In genomic region chr11:117917591-117917990, GRCh38 we compare ENCODE assay signal across 29 cellular contexts. TPM values are rescaled to one million over a fixed set of nuclear protein-coding genes. Genes with fewer than 3 reads are reported as not detected.
"Had no signal": no experiment of that assay in that cellular context is flagged by ENCODE, and none has a peak within 500 bp of the region (broad histone marks: within the 10 kb centered on the region; RNA-seq: fewer than 3 reads in every experiment).

No MANE protein-coding gene starts in this region.

- H3K4me3 Mint-ChIP-seq: activated CD4-positive, alpha-beta T cell treated with anti-CD3 and anti-CD28 coated beads for 36 hours; activated CD8-positive, alpha-beta memory T cell treated with anti-CD3 and anti-CD28 coated beads, Interleukin-2, amount 10 ng/mL, durations not matched to agents 7 days and 5 days; activated CD8-positive, alpha-beta T cell treated with anti-CD3 and anti-CD28 coated beads, Interleukin-2, amount 10 ng/mL, durations not matched to agents 7 days and 5 days; natural killer cell; neural progenitor cell; stimulated activated naive B cell treated with anti-CD40 and anti-IgM and Interleukin-4, amounts not matched to agents 10 μg/mL and 1 μg/mL and 100 μg/mL, for 72 hours; WTC11 had no signal

- ATAC-seq: activated CD4-positive, alpha-beta T cell treated with anti-CD3 and anti-CD28 coated beads for 36 hours; activated CD8-positive, alpha-beta memory T cell treated with anti-CD3 and anti-CD28 coated beads, Interleukin-2, amount 10 ng/mL, durations not matched to agents 7 days and 5 days; activated CD8-positive, alpha-beta T cell treated with anti-CD3 and anti-CD28 coated beads, Interleukin-2, amount 10 ng/mL, durations not matched to agents 7 days and 5 days; activated naive CD4-positive, alpha-beta T cell treated with anti-CD3 and anti-CD28 coated beads, Interleukin-2, amount 50 U/mL, for 72 hours; gastroesophageal sphincter; left cardiac atrium; natural killer cell; SK-N-SH treated with all-trans-retinoic acid at 6 μM for 48 hours; stimulated activated naive B cell treated with anti-CD40 and anti-IgM and Interleukin-4, amounts not matched to agents 10 μg/mL and 1 μg/mL and 100 μg/mL, for 72 hours; WTC11 had no signal

- H3K36me3 Mint-ChIP-seq: activated CD8-positive, alpha-beta memory T cell treated with anti-CD3 and anti-CD28 coated beads, Interleukin-2, amount 10 ng/mL, durations not matched to agents 7 days and 5 days; activated naive CD4-positive, alpha-beta T cell treated with anti-CD3 and anti-CD28 coated beads, Interleukin-2, amount 50 U/mL, for 72 hours; natural killer cell; neural progenitor cell; WTC11 had no signal

- H3K27ac Mint-ChIP-seq: activated CD4-positive, alpha-beta T cell treated with anti-CD3 and anti-CD28 coated beads for 36 hours; activated CD8-positive, alpha-beta memory T cell treated with anti-CD3 and anti-CD28 coated beads, Interleukin-2, amount 10 ng/mL, durations not matched to agents 7 days and 5 days; activated CD8-positive, alpha-beta T cell treated with anti-CD3 and anti-CD28 coated beads, Interleukin-2, amount 10 ng/mL, durations not matched to agents 7 days and 5 days; activated naive CD4-positive, alpha-beta T cell treated with anti-CD3 and anti-CD28 coated beads, Interleukin-2, amount 50 U/mL, for 72 hours; activated T-helper 2 cell treated with anti-CD3 and anti-CD28 coated beads, Interferon-gamma antibody, Interleukin-2, Interleukin-4, amounts not matched to agents 10 μg/mL and 5 μg/mL and 100 μg/mL, durations not matched to agents 14 hours and 24 hours and 36 hours; natural killer cell; stimulated activated naive B cell treated with anti-CD40 and anti-IgM and Interleukin-4, amounts not matched to agents 10 μg/mL and 1 μg/mL and 100 μg/mL, for 72 hours; WTC11 had no signal

- H3K27me3 ChIP-seq: colonic mucosa, gastroesophageal sphincter, neural progenitor cell, sigmoid colon, testis, transverse colon had no signal

- H2AFZ ChIP-seq: neural progenitor cell had no signal

- H3K27ac ChIP-seq: colonic mucosa, dorsolateral prefrontal cortex, gastroesophageal sphincter, neural progenitor cell, prostate gland, sigmoid colon, testis, transverse colon had no signal

- H3K4me2 ChIP-seq: neural progenitor cell had no signal

- H3K36me3 ChIP-seq: colonic mucosa, gastroesophageal sphincter, neural progenitor cell, prostate gland, sigmoid colon, transverse colon had no signal

- H3K4me1 ChIP-seq: colonic mucosa, gastroesophageal sphincter, prostate gland, testis, transverse colon had no signal

- H3K9me3 Mint-ChIP-seq: activated naive CD4-positive, alpha-beta T cell treated with anti-CD3 and anti-CD28 coated beads, Interleukin-2, amount 50 U/mL, for 72 hours; activated T-helper 2 cell treated with anti-CD3 and anti-CD28 coated beads, Interferon-gamma antibody, Interleukin-2, Interleukin-4, amounts not matched to agents 10 μg/mL and 5 μg/mL and 100 μg/mL, durations not matched to agents 14 hours and 24 hours and 36 hours; natural killer cell; neural progenitor cell; stimulated activated naive B cell treated with anti-CD40 and anti-IgM and Interleukin-4, amounts not matched to agents 10 μg/mL and 1 μg/mL and 100 μg/mL, for 72 hours; WTC11 had no signal

- DNase-seq: activated CD4-positive, alpha-beta T cell treated with anti-CD3 and anti-CD28 coated beads for 36 hours; activated CD8-positive, alpha-beta memory T cell treated with anti-CD3 and anti-CD28 coated beads, Interleukin-2, amount 10 ng/mL, durations not matched to agents 7 days and 5 days; activated CD8-positive, alpha-beta T cell treated with anti-CD3 and anti-CD28 coated beads, Interleukin-2, amount 10 ng/mL, durations not matched to agents 7 days and 5 days; activated T-cell treated with anti-CD3 and anti-CD28 coated beads, Interleukin-2, amount 50 U/mL, for 48 hours; colonic mucosa; effector memory CD4-positive, alpha-beta T cell; erythroblast; hippocampal formation; left cardiac atrium; mesenchymal stem cell; natural killer cell; retina; small intestine; stimulated activated CD4-positive, alpha-beta T cell treated with anti-CD3 and anti-CD28 coated beads, Interleukin-1b, Interleukin-23, amount 100 ng/mL, for 48 hours; stimulated activated naive B cell treated with anti-CD40 and anti-IgM and Interleukin-4, amounts not matched to agents 10 μg/mL and 1 μg/mL and 100 μg/mL, for 72 hours; T-helper 2 cell; testis; transverse colon had no signal

- H3K27me3 Mint-ChIP-seq: activated CD8-positive, alpha-beta memory T cell treated with anti-CD3 and anti-CD28 coated beads, Interleukin-2, amount 10 ng/mL, durations not matched to agents 7 days and 5 days had no signal

- H3K9ac ChIP-seq: neural progenitor cell had no signal

- H3K9me3 ChIP-seq: colonic mucosa, gastroesophageal sphincter, prostate gland, sigmoid colon, testis, transverse colon had no signal

- H3K4me3 ChIP-seq: colonic mucosa, dorsolateral prefrontal cortex, gastroesophageal sphincter, neural progenitor cell, prostate gland, sigmoid colon, testis, transverse colon had no signal

RNA-seq across cellular contexts. Expression of gene TMPRSS13, which starts 11.6 kb away (rescaled TPM):
- total RNA-seq: sigmoid colon had no signal

RNA-seq across cellular contexts. Expression of gene FXYD6, which starts 41.1 kb away (rescaled TPM):
- total RNA-seq: bronchial epithelial cell had no signal
- polyA plus RNA-seq: keratinocyte had no signal
